Comparison of ENCODE assay signal across 29 cellular contexts in the genomic region with DNA sequence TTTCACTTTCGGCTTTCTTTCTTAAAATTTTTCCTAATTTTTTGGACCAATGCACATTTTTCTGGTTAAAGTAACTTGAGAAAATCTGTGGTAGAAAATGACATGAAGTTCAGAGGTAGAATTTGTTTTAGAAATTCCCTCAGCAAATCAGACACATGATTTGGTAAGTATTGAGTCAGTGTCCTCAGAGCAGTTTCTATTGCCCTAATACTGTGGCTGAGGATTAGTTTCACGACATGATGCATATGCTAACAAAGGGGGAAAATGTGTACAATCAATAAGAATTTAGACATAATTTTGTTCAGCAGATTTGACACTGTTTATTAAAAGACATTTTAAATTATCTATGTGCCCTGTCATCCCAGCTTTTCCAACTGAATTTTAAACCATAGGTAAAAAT.
"Had no signal": no experiment of that assay in that cellular context is flagged by ENCODE, and none has a peak within 500 bp of the region (broad histone marks: within the 10 kb centered on the region; RNA-seq: fewer than 3 reads in every experiment).

No MANE protein-coding gene starts in this region.

- H3K27ac Mint-ChIP-seq: mesothelial cell of epicardium; naive B cell; natural killer cell; nephron progenitor cell; neural progenitor cell; stimulated activated memory B cell treated with anti-CD40 and anti-IgM and Interleukin-4, amounts not matched to agents 10 μg/mL and 1 μg/mL and 100 μg/mL, for 72 hours had no signal

- FAIRE-seq: urothelium cell line had no signal

- H3K4me1 Mint-ChIP-seq: mesothelial cell of epicardium; naive B cell; natural killer cell; nephron progenitor cell; stimulated activated memory B cell treated with anti-CD40 and anti-IgM and Interleukin-4, amounts not matched to agents 10 μg/mL and 1 μg/mL and 100 μg/mL, for 72 hours had no signal

- DNase-seq: hippocampal formation; kidney; left colon; left lung; lower lobe of right lung; mesendoderm; naive B cell; natural killer cell; nephron progenitor cell; occipital lobe; right lobe of liver; stimulated activated CD4-positive, alpha-beta T cell treated with anti-CD3 and anti-CD28 coated beads, Interleukin-1b, Interleukin-23, amount 100 ng/mL, for 48 hours; stimulated activated CD4-positive, alpha-beta T cell treated with anti-CD3 and anti-CD28 coated beads, Interleukin-2, amount 100 ng/mL, for 48 hours; stimulated activated CD4-positive, alpha-beta T cell treated with anti-CD3 and anti-CD28 coated beads, Interleukin-4, amount 100 ng/mL, for 4 hours; stimulated activated CD8-positive, alpha-beta memory T cell treated with anti-CD3 and anti-CD28 coated beads, Interleukin-4, amount 100 ng/mL, for 48 hours; stimulated activated naive CD4-positive, alpha-beta T cell treated with Interleukin-2 at 50 U/mL for 16 hours; tibial artery; trophoblast cell; upper lobe of right lung had no signal

- H3K9me3 ChIP-seq: left lung, lower lobe of right lung, neutrophil, right atrium auricular region, right lobe of liver, suprapubic skin, thoracic aorta, tibial artery, upper lobe of right lung had no signal

- ATAC-seq: left colon; left lung; lower lobe of right lung; natural killer cell; right lobe of liver; stimulated activated memory B cell treated with anti-CD40 and anti-IgM and Interleukin-4, amounts not matched to agents 10 μg/mL and 1 μg/mL and 100 μg/mL, for 72 hours; upper lobe of right lung had no signal

- H3K4me1 ChIP-seq: left lung, lower lobe of right lung, neural progenitor cell, parathyroid adenoma, right atrium auricular region, right lobe of liver, suprapubic skin, tibial artery, upper lobe of right lung had no signal

- H3K36me3 ChIP-seq: left lung, lower lobe of right lung, neural progenitor cell, neutrophil, right atrium auricular region, right lobe of liver, suprapubic skin, thoracic aorta, tibial artery, upper lobe of right lung had no signal

- H3K9me3 Mint-ChIP-seq: mesothelial cell of epicardium; neural progenitor cell; stimulated activated memory B cell treated with anti-CD40 and anti-IgM and Interleukin-4, amounts not matched to agents 10 μg/mL and 1 μg/mL and 100 μg/mL, for 72 hours had no signal

- H3K4me3 ChIP-seq: left lung, lower lobe of right lung, neural progenitor cell, right atrium auricular region, right lobe of liver, smooth muscle cell, suprapubic skin, thoracic aorta, tibial artery, upper lobe of right lung had no signal

- H3K36me3 Mint-ChIP-seq: mesothelial cell of epicardium; naive B cell; natural killer cell; neural progenitor cell; stimulated activated memory B cell treated with anti-CD40 and anti-IgM and Interleukin-4, amounts not matched to agents 10 μg/mL and 1 μg/mL and 100 μg/mL, for 72 hours had no signal

- H3K4me3 Mint-ChIP-seq: mesothelial cell of epicardium; naive B cell; natural killer cell; nephron progenitor cell; neural progenitor cell; stimulated activated memory B cell treated with anti-CD40 and anti-IgM and Interleukin-4, amounts not matched to agents 10 μg/mL and 1 μg/mL and 100 μg/mL, for 72 hours had no signal

- H3K27ac ChIP-seq: left lung, lower lobe of right lung, neural progenitor cell, neutrophil, parathyroid adenoma, right atrium auricular region, right lobe of liver, suprapubic skin, thoracic aorta, tibial artery, upper lobe of right lung had no signal

- H3K27me3 ChIP-seq: left lung, neural progenitor cell, neutrophil, right atrium auricular region, right lobe of liver, suprapubic skin, tibial artery, upper lobe of right lung had no signal
